In the genomic region with DNA sequence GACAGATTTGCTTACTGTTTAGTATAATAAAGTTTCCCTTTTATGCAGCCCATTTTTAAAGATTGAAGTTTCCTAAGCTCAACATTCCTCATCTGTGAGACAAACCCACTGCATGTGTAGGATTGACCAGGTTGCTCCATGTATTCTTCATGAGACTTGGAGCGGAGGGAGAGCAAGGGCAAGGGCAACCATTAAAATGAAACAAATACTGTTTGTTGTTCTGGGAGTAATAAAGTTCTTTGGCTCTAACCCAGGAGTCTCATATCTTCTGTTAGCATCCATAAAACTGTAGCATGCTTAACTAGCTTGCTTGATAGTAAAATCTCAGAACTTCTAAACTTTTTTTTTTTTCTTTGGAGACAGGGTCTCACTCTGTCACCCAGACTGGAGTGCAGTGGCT, we compare ENCODE assay signal across 19 cellular contexts.
DNase-seq lines count a peak whose midpoint lies in the region; ATAC-seq and TF ChIP-seq lines count a peak whose summit lies in the region.
"Had no signal": no experiment of that assay in that cellular context is flagged by ENCODE, and none has a peak within 500 bp of the region (broad histone marks: within the 10 kb centered on the region; RNA-seq: fewer than 3 reads in every experiment).

No MANE protein-coding gene starts in this region.

- H3K4me2 ChIP-seq in GM23338, result peak overlapping the region; percentile 63
- H3K4me2 ChIP-seq: A549, KMS-11 had no signal

- H3K9me2 ChIP-seq in GM23338 (ENCODE audit: insufficient read depth), result peaks cover 6% of the 10 kb centered on the region

- no peak for DNase-seq in GM23338 (ENCODE audit: low spot score)
- DNase-seq in fibroblast of villous mesenchyme (ENCODE audit: low read depth), result peak; percentile 61
- peak in 1 of 3 donors; percentile 7 for DNase-seq in mucosa of descending colon
- DNase-seq in Calu3, result no peak
- no peak for DNase-seq in endothelial cell (ENCODE audit: low spot score)
- DNase-seq in activated T-cell treated with anti-CD3 and anti-CD28 coated beads, Interleukin-2, amount 50 U/mL, for 48 hours, result no peak
- DNase-seq: EL, IMR-90, NCI-H1417, NCI-H1694 treated with DMSO at 0.1 percent for 48 hours, NCI-H446, NCI-H526 treated with DMSO at 0.1 percent for 48 hours, Right ventricle myocardium superior had no signal

- no peak for TF ChIP-seq CTCF in GM23338 (conservative IDR thresholded peaks at IDR 0.05; ENCODE audit: low read depth in 2 of 2)
- TF ChIP-seq CTCF in VCaP (conservative IDR thresholded peaks at IDR 0.05), result no peak
- TF ChIP-seq CTCF in fibroblast of villous mesenchyme (IDR thresholded peaks at IDR 0.05; ENCODE audit: insufficient read depth, low read depth, low read length), result no peak
- no peak for TF ChIP-seq CTCF in mucosa of descending colon (IDR thresholded peaks at IDR 0.05)
- no peak for TF ChIP-seq CTCF in Calu3 (IDR thresholded peaks at IDR 0.05; ENCODE audit: unreplicated experiment)
- TF ChIP-seq CTCF in endothelial cell (IDR thresholded peaks at IDR 0.05; ENCODE audit: unreplicated experiment), result no peak

- no peaks in the 10 kb centered on the region for H3K27me3 ChIP-seq in GM23338 (ENCODE audit: insufficient read depth)

- H3K4me3 Mint-ChIP-seq in GM23338 (no peak overlapping the region), Calu3 (ENCODE audit: low read depth, unreplicated experiment) (no peak overlapping the region), endothelial cell (ENCODE audit: unreplicated experiment) (no peak overlapping the region)
- H3K4me3 Mint-ChIP-seq: B cell, CD14-positive monocyte had no signal

- H3K27me3 Mint-ChIP-seq in GM23338 (ENCODE audit: insufficient read depth, low read depth, poor library complexity) (no peaks in the 10 kb centered on the region), Calu3 (ENCODE audit: unreplicated experiment) (no peaks in the 10 kb centered on the region), endothelial cell (ENCODE audit: unreplicated experiment) (no peaks in the 10 kb centered on the region)
- H3K27me3 Mint-ChIP-seq: B cell had no signal

- ATAC-seq in GM23338 (no peak), mucosa of descending colon (peak; percentile 68), HG03457 (IDR thresholded peaks at IDR 0.05; ENCODE audit: unreplicated experiment) (no peak)
- ATAC-seq: A549 had no signal

- H3K4me1 ChIP-seq in GM23338 (ENCODE audit: insufficient read depth) (peaks cover 71% of the 10 kb centered on the region), mucosa of descending colon (ENCODE audit: low read depth) (no peaks in the 10 kb centered on the region)
- H3K4me1 ChIP-seq: A549 had no signal

- no peaks in the 10 kb centered on the region for H3K9me3 ChIP-seq in mucosa of descending colon
- H3K9me3 ChIP-seq: A549 had no signal

- H3F3A ChIP-seq in GM23338 (replicated peaks; ENCODE audit: low read depth), result peaks cover 16% of the 10 kb centered on the region; the same call in 1 of the 2 replicates

- H3K79me2 ChIP-seq in GM23338 (replicated peaks; ENCODE audit: insufficient read depth), result no peaks in the 10 kb centered on the region

- H3K27ac Mint-ChIP-seq in GM23338, result peak overlapping the region; percentile 99
- no peak overlapping the region for H3K27ac Mint-ChIP-seq in Calu3 (ENCODE audit: unreplicated experiment)
- H3K27ac Mint-ChIP-seq in endothelial cell (ENCODE audit: unreplicated experiment), result no peak overlapping the region
- H3K27ac Mint-ChIP-seq: B cell, CD14-positive monocyte had no signal

- H3K4me3 ChIP-seq in GM23338, result peak overlapping the region; percentile 10; the same call in 1 of the 2 replicates
- H3K4me3 ChIP-seq in fibroblast of villous mesenchyme (ENCODE audit: low read depth, low read length), result no peak overlapping the region
- no peak overlapping the region for H3K4me3 ChIP-seq in mucosa of descending colon
- H3K4me3 ChIP-seq: A549 had no signal

- BruUV-seq in Calu3 (replicated peaks; lab: Mats Ljungman, UMichigan), result no TSS peak

- H3K36me3 ChIP-seq in GM23338 (ENCODE audit: insufficient read depth), result no peaks in the 10 kb centered on the region
- no peaks in the 10 kb centered on the region for H3K36me3 ChIP-seq in mucosa of descending colon (ENCODE audit: low read depth)

- H3K27ac ChIP-seq in GM23338 (ENCODE audit: low read depth) (peak overlapping the region; percentile 98), VCaP (peak overlapping the region; percentile 44)
- H3K27ac ChIP-seq: A549, KMS-11 had no signal

- H4K20me1 ChIP-seq in GM23338 (replicated peaks; ENCODE audit: insufficient read depth), result no peaks in the 10 kb centered on the region

- H3K4me1 Mint-ChIP-seq in GM23338 (peaks cover 58% of the 10 kb centered on the region), Calu3 (ENCODE audit: low read depth, unreplicated experiment) (no peaks in the 10 kb centered on the region), endothelial cell (ENCODE audit: unreplicated experiment) (peaks cover 27% of the 10 kb centered on the region)
- H3K4me1 Mint-ChIP-seq: B cell had no signal

- H3K36me3 Mint-ChIP-seq in GM23338 (ENCODE audit: low read depth), result peaks cover 30% of the 10 kb centered on the region
- H3K36me3 Mint-ChIP-seq in Calu3 (ENCODE audit: insufficient read depth, unreplicated experiment), result no peaks in the 10 kb centered on the region
- no peaks in the 10 kb centered on the region for H3K36me3 Mint-ChIP-seq in endothelial cell (ENCODE audit: low read depth, unreplicated experiment)
- H3K36me3 Mint-ChIP-seq: CD14-positive monocyte had no signal

- peaks cover 19% of the 10 kb centered on the region; the same call in 2 of the 3 replicates for H3K9me3 Mint-ChIP-seq in GM23338
- H3K9me3 Mint-ChIP-seq in Calu3 (ENCODE audit: low read depth, unreplicated experiment), result peaks cover 3% of the 10 kb centered on the region
- no peaks in the 10 kb centered on the region for H3K9me3 Mint-ChIP-seq in endothelial cell (ENCODE audit: unreplicated experiment)

- CTCF ChIA-PET in Calu3 (lab: Charles Lee), result no interaction called here

- intact Hi-C loops in mucosa of descending colon (cut with DNase I, micrococcal nuclease) (no loop called here), Calu3 (cut with micrococcal nuclease; ENCODE audit: unreplicated experiment) (no loop called here)

- H2AFZ ChIP-seq in GM23338, result no peak overlapping the region

TF ChIP-seq in GM23338, 12 proteins besides CTCF, POLR2A, EP300 and RAD21 (continues in another document):
- TF ChIP-seq ZNF114 (CRISPR knock-in tag; IDR thresholded peaks at IDR 0.05), result no peak
- no peak for TF ChIP-seq CREB1 (CRISPR knock-in tag; IDR thresholded peaks at IDR 0.05; ENCODE audit: low read depth)
- TF ChIP-seq POLR2AphosphoS5 (IDR thresholded peaks at IDR 0.05; ENCODE audit: low read depth), result no peak
- TF ChIP-seq, protein P1, sequence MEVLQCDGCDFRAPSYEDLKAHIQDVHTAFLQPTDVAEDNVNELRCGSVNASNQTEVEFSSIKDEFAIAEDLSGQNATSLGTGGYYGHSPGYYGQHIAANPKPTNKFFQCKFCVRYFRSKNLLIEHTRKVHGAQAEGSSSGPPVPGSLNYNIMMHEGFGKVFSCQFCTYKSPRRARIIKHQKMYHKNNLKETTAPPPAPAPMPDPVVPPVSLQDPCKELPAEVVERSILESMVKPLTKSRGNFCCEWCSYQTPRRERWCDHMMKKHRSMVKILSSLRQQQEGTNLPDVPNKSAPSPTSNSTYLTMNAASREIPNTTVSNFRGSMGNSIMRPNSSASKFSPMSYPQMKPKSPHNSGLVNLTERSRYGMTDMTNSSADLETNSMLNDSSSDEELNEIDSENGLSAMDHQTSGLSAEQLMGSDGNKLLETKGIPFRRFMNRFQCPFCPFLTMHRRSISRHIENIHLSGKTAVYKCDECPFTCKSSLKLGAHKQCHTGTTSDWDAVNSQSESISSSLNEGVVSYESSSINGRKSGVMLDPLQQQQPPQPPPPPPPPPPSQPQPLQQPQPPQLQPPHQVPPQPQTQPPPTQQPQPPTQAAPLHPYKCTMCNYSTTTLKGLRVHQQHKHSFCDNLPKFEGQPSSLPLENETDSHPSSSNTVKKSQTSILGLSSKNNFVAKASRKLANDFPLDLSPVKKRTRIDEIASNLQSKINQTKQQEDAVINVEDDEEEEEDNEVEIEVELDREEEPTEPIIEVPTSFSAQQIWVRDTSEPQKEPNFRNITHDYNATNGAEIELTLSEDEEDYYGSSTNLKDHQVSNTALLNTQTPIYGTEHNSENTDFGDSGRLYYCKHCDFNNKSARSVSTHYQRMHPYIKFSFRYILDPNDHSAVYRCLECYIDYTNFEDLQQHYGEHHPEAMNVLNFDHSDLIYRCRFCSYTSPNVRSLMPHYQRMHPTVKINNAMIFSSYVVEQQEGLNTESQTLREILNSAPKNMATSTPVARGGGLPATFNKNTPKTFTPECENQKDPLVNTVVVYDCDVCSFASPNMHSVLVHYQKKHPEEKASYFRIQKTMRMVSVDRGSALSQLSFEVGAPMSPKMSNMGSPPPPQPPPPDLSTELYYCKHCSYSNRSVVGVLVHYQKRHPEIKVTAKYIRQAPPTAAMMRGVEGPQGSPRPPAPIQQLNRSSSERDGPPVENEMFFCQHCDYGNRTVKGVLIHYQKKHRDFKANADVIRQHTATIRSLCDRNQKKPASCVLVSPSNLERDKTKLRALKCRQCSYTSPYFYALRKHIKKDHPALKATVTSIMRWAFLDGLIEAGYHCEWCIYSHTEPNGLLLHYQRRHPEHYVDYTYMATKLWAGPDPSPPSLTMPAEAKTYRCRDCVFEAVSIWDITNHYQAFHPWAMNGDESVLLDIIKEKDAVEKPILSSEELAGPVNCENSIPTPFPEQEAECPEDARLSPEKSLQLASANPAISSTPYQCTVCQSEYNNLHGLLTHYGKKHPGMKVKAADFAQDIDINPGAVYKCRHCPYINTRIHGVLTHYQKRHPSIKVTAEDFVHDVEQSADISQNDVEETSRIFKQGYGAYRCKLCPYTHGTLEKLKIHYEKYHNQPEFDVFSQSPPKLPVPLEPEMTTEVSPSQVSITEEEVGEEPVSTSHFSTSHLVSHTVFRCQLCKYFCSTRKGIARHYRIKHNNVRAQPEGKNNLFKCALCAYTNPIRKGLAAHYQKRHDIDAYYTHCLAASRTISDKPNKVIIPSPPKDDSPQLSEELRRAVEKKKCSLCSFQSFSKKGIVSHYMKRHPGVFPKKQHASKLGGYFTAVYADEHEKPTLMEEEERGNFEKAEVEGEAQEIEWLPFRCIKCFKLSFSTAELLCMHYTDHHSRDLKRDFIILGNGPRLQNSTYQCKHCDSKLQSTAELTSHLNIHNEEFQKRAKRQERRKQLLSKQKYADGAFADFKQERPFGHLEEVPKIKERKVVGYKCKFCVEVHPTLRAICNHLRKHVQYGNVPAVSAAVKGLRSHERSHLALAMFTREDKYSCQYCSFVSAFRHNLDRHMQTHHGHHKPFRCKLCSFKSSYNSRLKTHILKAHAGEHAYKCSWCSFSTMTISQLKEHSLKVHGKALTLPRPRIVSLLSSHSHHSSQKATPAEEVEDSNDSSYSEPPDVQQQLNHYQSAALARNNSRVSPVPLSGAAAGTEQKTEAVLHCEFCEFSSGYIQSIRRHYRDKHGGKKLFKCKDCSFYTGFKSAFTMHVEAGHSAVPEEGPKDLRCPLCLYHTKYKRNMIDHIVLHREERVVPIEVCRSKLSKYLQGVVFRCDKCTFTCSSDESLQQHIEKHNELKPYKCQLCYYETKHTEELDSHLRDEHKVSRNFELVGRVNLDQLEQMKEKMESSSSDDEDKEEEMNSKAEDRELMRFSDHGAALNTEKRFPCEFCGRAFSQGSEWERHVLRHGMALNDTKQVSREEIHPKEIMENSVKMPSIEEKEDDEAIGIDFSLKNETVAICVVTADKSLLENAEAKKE (CRISPR knock-in tag; IDR thresholded peaks at IDR 0.05), result no peak
- no peak for TF ChIP-seq ZNF331 (CRISPR knock-in tag; IDR thresholded peaks at IDR 0.05; ENCODE audit: low read depth)
